18 cellular contexts compared by ENCODE assay signal in genomic region chr17:57394375-57394774, GRCh38.
DNase-seq lines count a peak whose midpoint lies in the region; FAIRE-seq and TF ChIP-seq lines count a peak whose summit lies in the region.
"Had no signal": no experiment of that assay in that cellular context is flagged by ENCODE, and none has a peak within 500 bp of the region (broad histone marks: within the 10 kb centered on the region; RNA-seq: fewer than 3 reads in every experiment).

No MANE protein-coding gene starts in this region.

- TF ChIP-seq CTCF in Caco-2 (IDR thresholded peaks at IDR 0.05; ENCODE audit: insufficient read depth in 1 of 2, low read depth in 1 of 2, low read length in 1 of 2, severe bottlenecking in 1 of 2, unreplicated experiment in 1 of 2) (no peak), fibroblast of villous mesenchyme (IDR thresholded peaks at IDR 0.05; ENCODE audit: insufficient read depth, low read depth, low read length) (no peak)

- intact Hi-C loops in Caco-2 (cut with micrococcal nuclease; ENCODE audit: unreplicated experiment), result loop anchor here (1.0 kb wide), 1 partner anchor 24 kb away; no protein-coding TSS in a partner anchor

- H2AFZ ChIP-seq in trophoblast cell (ENCODE audit: insufficient read depth, low read length, poor library complexity), result no peak overlapping the region

- no peak overlapping the region for H4K12ac ChIP-seq in trophoblast cell (ENCODE audit: low read depth, low read length)

- peaks cover 64% of the 10 kb centered on the region for H3K36me3 Mint-ChIP-seq in Caco-2 (ENCODE audit: insufficient read depth, unreplicated experiment)

- peak overlapping the region; percentile 20 for H3K27ac Mint-ChIP-seq in Caco-2 (ENCODE audit: unreplicated experiment)
- H3K27ac Mint-ChIP-seq: B cell; CD4-positive, alpha-beta T cell had no signal

- H3K18ac ChIP-seq in trophoblast cell (ENCODE audit: low read length), result no peak overlapping the region

- H2BK120ac ChIP-seq in trophoblast cell (ENCODE audit: insufficient read depth, low read length, poor library complexity), result no peak overlapping the region

- peaks cover 18% of the 10 kb centered on the region for H3K4me1 Mint-ChIP-seq in Caco-2 (ENCODE audit: low read depth, unreplicated experiment)

- no peaks in the 10 kb centered on the region for H3K79me1 ChIP-seq in trophoblast cell (ENCODE audit: low read length)

- H4K91ac ChIP-seq in trophoblast cell (ENCODE audit: low read depth, low read length), result no peak overlapping the region

- peaks cover 15% of the 10 kb centered on the region for H3K4me1 ChIP-seq in Caco-2
- H3K4me1 ChIP-seq in trophoblast cell (ENCODE audit: control insufficient read depth in 1 of 2, insufficient read depth in 2 of 2, low read length in 2 of 2), result peaks cover 8 to 17% of the 10 kb centered on the region in 2 experiments

- H3K27ac ChIP-seq in trophoblast cell (ENCODE audit: low read depth, low read length), result no peak overlapping the region
- H3K27ac ChIP-seq: HL-60 had no signal

- H3K36me3 ChIP-seq in Caco-2 (ENCODE audit: control insufficient read depth, insufficient read depth, low read length) (no peaks in the 10 kb centered on the region), trophoblast cell (ENCODE audit: control insufficient read depth in 1 of 2, insufficient read depth in 2 of 2, low read length in 2 of 2) (peaks cover 2 to 3% of the 10 kb centered on the region in 2 experiments)

- H3K9me3 ChIP-seq in Caco-2, result peaks cover 7% of the 10 kb centered on the region; the same call in 1 of the 2 replicates
- no peaks in the 10 kb centered on the region for H3K9me3 ChIP-seq in trophoblast cell (ENCODE audit: insufficient read depth, low read depth, low read length)

- no peak for FAIRE-seq in RCC 7860 (lab: Jason Lieb, UNC)
- FAIRE-seq: G401.6, GM12891 had no signal

- H4K8ac ChIP-seq in trophoblast cell (ENCODE audit: low read depth, low read length), result no peak overlapping the region

- no peaks in the 10 kb centered on the region for H3K79me2 ChIP-seq in trophoblast cell (ENCODE audit: control insufficient read depth, insufficient read depth, low read length, poor library complexity)

- CTCF ChIA-PET in Caco-2 (lab: Charles Lee), result interaction anchor here (1.0 kb wide), 1 partner anchor 13 kb away, joined by 6 read pairs; no protein-coding TSS in a partner anchor

- H3K23ac ChIP-seq in trophoblast cell (ENCODE audit: low read length), result no peak overlapping the region

- no TSS peak for BruUV-seq in Caco-2 (replicated peaks; lab: Mats Ljungman, UMichigan)

- H3K27me3 Mint-ChIP-seq in Caco-2 (ENCODE audit: insufficient read depth, unreplicated experiment), result no peaks in the 10 kb centered on the region
- H3K27me3 Mint-ChIP-seq: B cell; CD4-positive, alpha-beta T cell had no signal

- H3K4ac ChIP-seq in trophoblast cell (ENCODE audit: low read depth, low read length), result peak overlapping the region; percentile 29

- DNase-seq in Caco-2, result peak; percentile 50 to 57
- DNase-seq in LoVo (ENCODE audit: low spot score), result peak; percentile 61
- peak; percentile 51 for DNase-seq in fibroblast of villous mesenchyme (ENCODE audit: low read depth)
- DNase-seq in trophoblast cell, result peak in 1 of 2 donors; percentile 43
- DNase-seq in RCC 7860 (ENCODE audit: low spot score), result no peak
- no peak for DNase-seq in SHP77 treated with DMSO at 0.1 percent for 48 hours (lab: John Stamatoyannopoulos, UW)
- DNase-seq in NCI-H2171 (lab: John Stamatoyannopoulos, UW), result no peak
- DNase-seq: C1 segment of cervical spinal cord; CD4-positive, alpha-beta T cell; DMS79; EL; GOT3; H9; KBM-7 had no signal

- no peak overlapping the region for H3K9ac ChIP-seq in trophoblast cell (ENCODE audit: low read length)

- H3K4me3 Mint-ChIP-seq in Caco-2 (ENCODE audit: unreplicated experiment), result no peak overlapping the region
- H3K4me3 Mint-ChIP-seq: B cell; CD4-positive, alpha-beta T cell; H9 had no signal

- no peak overlapping the region for H2AK5ac ChIP-seq in trophoblast cell (ENCODE audit: low read length)

- H2BK12ac ChIP-seq in trophoblast cell (ENCODE audit: low read length), result no peak overlapping the region

- peaks cover 13% of the 10 kb centered on the region for H3K9me3 Mint-ChIP-seq in Caco-2 (ENCODE audit: unreplicated experiment)
- H3K9me3 Mint-ChIP-seq: CD4-positive, alpha-beta T cell had no signal

- no peak overlapping the region for H3K14ac ChIP-seq in trophoblast cell (ENCODE audit: low read length)

- no peak overlapping the region for H2BK5ac ChIP-seq in trophoblast cell (ENCODE audit: low read depth, low read length, poor library complexity)

- H3K4me3 ChIP-seq in Caco-2 (ENCODE audit: low read depth, low read length), result no peak overlapping the region
- no peak overlapping the region for H3K4me3 ChIP-seq in fibroblast of villous mesenchyme (ENCODE audit: low read depth, low read length)
- no peak overlapping the region for H3K4me3 ChIP-seq in trophoblast cell (ENCODE audit: low read depth, low read length)

- no peak overlapping the region for H3K4me2 ChIP-seq in trophoblast cell (ENCODE audit: low read length)

- no CpG with 5 or more reads among the region's 2 CpGs for WGBS in trophoblast cell (ENCODE audit: extremely low coverage, insufficient coverage, insufficient read length)

- POLR2A ChIA-PET in Caco-2 (lab: Charles Lee), result no interaction called here

- H3K27me3 ChIP-seq in Caco-2 (replicated peaks; ENCODE audit: control insufficient read depth, insufficient read depth, low read length) (no peaks in the 10 kb centered on the region), trophoblast cell (ENCODE audit: insufficient read depth, low read length) (no peaks in the 10 kb centered on the region)

Comparison
In these comparisons a context has a peak if more than half of its experiments do, and no peak if none do; other contexts are left out.
1. DNase-seq: peak in Caco-2 (2 of 2), LoVo (single experiment) and fibroblast of villous mesenchyme (single experiment); none in RCC 7860 (single experiment), SHP77 treated with DMSO at 0.1 percent for 48 hours (single experiment) and NCI-H2171 (single experiment).